ENCODE assay signal across 1 cellular context in the genomic region with DNA sequence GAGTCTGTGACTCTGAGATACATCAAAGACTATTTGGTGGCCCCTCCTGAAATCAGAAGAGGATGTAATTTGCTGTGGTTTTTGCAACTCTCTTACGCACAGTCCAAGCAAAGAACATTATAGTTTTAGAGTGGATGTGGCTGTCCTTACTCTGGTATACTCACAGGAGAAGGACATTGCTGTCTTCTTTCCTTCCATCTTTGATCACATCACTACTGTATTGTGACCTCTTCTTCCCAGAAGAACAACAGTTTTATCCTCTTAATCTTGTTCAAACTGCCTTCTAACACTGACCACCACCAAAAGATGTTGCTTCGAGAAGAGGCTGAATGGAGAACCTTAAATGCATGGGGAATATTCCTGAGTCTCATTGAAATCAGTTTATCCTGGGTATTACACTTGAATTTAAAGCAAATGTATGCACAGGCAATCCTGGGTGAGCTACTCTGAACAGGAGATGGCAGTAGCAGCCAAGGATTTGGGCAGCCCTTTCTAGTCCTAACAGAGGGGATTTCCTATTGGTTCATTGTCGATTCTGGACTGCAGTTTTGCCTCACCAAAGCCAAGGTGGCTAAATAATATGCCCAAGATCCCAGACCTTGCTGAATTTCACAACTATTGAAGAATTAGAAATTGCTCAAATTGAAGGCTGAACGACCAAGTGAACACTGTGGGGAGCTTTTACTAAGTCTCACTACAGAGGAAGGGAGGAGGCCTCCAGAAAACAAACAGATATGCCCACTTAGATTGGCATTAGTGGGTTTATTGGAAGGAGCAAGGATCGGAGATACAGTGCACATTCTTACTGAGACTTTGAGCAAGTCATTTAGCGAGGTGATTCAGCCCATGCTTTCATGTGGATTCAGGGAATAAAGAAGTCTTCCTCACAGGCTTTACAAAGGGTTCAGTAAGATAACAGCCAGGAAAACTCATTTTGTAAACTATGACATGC.
TF ChIP-seq lines count a peak whose summit lies in the region.

No MANE protein-coding gene starts in this region.

TF ChIP-seq in liver, 16 proteins besides CTCF, POLR2A, EP300 and RAD21 (continued from another document):
- TF ChIP-seq, protein P1, sequence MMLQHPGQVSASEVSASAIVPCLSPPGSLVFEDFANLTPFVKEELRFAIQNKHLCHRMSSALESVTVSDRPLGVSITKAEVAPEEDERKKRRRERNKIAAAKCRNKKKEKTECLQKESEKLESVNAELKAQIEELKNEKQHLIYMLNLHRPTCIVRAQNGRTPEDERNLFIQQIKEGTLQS (IDR thresholded peaks at IDR 0.05): no peak
- TF ChIP-seq FOXA1 (IDR thresholded peaks at IDR 0.05) (no peak), YY1 (IDR thresholded peaks at IDR 0.05) (no peak), GABPA (IDR thresholded peaks at IDR 0.05 in 1 of 2, conservative IDR thresholded peaks at IDR 0.05 in 1 of 2) (no peak), EGR1 (IDR thresholded peaks at IDR 0.05; ENCODE audit: low read depth in 2 of 2) (no peak), SP1 (IDR thresholded peaks at IDR 0.05) (no peak), RXRA (IDR thresholded peaks at IDR 0.05) (no peak), TAF1 (conservative IDR thresholded peaks at IDR 0.05) (no peak)
